ENCODE assay signal across 34 cellular contexts in genomic region chr1:213486488-213486887, GRCh38.
"Had no signal": no experiment of that assay in that cellular context is flagged by ENCODE, and none has a peak within 500 bp of the region (broad histone marks: within the 10 kb centered on the region; RNA-seq: fewer than 3 reads in every experiment).

No MANE protein-coding gene starts in this region.

- H3K4me3 ChIP-seq: MG63 had no signal

- H3K9me3 ChIP-seq: MG63 had no signal

- H3K9ac ChIP-seq: KMS-11 had no signal

- DNase-seq: Karpas-422, Kasumi-1, KG1, MG63, MM.1S, MV-4-11, NCI-H1048, NCI-H1092, NCI-H1092 treated with DMSO at 0.1 percent for 48 hours, NCI-H1105, NCI-H1105 treated with DMSO at 0.1 percent for 48 hours, NCI-H1417, NCI-H1417 treated with DMSO at 0.1 percent for 48 hours, NCI-H1436, NCI-H1436 treated with DMSO at 0.1 percent for 48 hours, NCI-H146, NCI-H1694, NCI-H1694 treated with DMSO at 0.1 percent for 48 hours, NCI-H187, NCI-H187 treated with DMSO at 0.1 percent for 48 hours, NCI-H1930, NCI-H2029, NCI-H2029 treated with DMSO at 0.1 percent for 48 hours, NCI-H2081, NCI-H2081 treated with DMSO at 0.1 percent for 48 hours, NCI-H2107, NCI-H2171, NCI-H2171 treated with DMSO at 0.1 percent for 48 hours, NCI-H2227 treated with DMSO at 0.1 percent for 48 hours, NCI-H226, NCI-H345, NCI-H446, NCI-H446 treated with DMSO at 0.1 percent for 48 hours had no signal

- H3K27me3 ChIP-seq: MG63 had no signal

- H3K4me2 ChIP-seq: KMS-11 had no signal

- H3K27ac ChIP-seq: KMS-11 had no signal

- H3K36me3 ChIP-seq: MG63 had no signal
